ENCODE assay signal across 7 cellular contexts in genomic region chr6:95743591-95743990, GRCh38.
"Had no signal": no experiment of that assay in that cellular context is flagged by ENCODE, and none has a peak within 500 bp of the region (broad histone marks: within the 10 kb centered on the region; RNA-seq: fewer than 3 reads in every experiment).

No MANE protein-coding gene starts in this region.

- H3K27ac ChIP-seq: HL-60, KMS-11 had no signal

- DNase-seq: GOT3, H9, HCEC 1CT, KBM-7 had no signal

- H3K4me2 ChIP-seq: KMS-11 had no signal

- FAIRE-seq: H54 had no signal

- H3K9ac ChIP-seq: KMS-11 had no signal
